ENCODE assay signal across 8 cellular contexts in the genomic region with DNA sequence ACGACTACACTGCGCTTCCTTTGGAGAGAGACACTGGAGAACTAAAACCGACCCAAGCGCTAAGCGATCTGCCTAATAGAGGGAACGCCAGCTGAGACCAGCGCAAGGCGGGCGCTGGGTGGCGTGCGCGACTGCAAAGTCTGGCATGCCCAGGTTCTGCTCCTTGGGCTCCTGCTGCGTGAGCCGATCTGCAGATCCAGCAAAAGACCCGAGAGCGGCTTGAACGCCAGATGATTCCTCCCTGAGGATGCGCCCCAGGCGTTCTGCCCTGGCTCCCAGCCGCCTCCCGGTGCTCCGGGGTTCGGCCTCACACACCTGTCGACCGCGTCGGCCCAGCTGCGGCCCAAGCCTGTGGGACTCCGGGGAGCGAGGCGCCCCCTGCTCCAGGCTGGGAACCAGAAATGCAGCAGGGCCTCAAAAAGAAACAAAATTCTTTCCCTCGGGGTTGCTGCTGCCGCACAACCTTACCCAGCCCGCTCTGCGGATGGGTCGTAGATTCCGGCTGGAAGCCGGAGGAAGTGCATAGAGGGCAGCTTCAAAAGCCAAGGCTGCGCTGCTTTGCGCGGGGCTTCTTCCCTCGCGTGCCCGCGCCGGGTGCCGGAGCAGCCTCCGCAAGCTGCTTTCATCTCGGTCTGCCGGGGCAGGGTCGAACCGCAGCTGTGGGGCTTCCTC. TPM values are rescaled to one million over a fixed set of nuclear protein-coding genes. Genes with fewer than 3 reads are reported as not detected.
DNase-seq lines count a peak whose midpoint lies in the region; ATAC-seq, FAIRE-seq and TF ChIP-seq lines count a peak whose summit lies in the region.

No MANE protein-coding gene starts in this region.

- H3K23me2 ChIP-seq in H1 (ENCODE audit: low read depth, low read length), result peaks cover 5% of the 10 kb centered on the region; the same call in 1 of the 2 replicates

- peak overlapping the region; percentile 78 for H3K4me3 Mint-ChIP-seq in activated CD4-positive, alpha-beta memory T cell treated with anti-CD3 and anti-CD28 coated beads, Interleukin-2, amount 10 ng/mL, durations not matched to agents 7 days and 5 days

- TF ChIP-seq RAD21 in H1 (IDR thresholded peaks at IDR 0.05 in 1 of 2, conservative IDR thresholded peaks at IDR 0.05 in 1 of 2; ENCODE audit: low read depth in 2 of 2, low read length in 2 of 2), result peak; percentile 81 to 85

- peaks cover 25% of the 10 kb centered on the region for H3K4me1 Mint-ChIP-seq in activated CD4-positive, alpha-beta memory T cell treated with anti-CD3 and anti-CD28 coated beads, Interleukin-2, amount 10 ng/mL, durations not matched to agents 7 days and 5 days

- FAIRE-seq in H1 (lab: Jason Lieb, UNC), result peak; percentile 70

- no peak overlapping the region for H4K8ac ChIP-seq in H1 (ENCODE audit: extremely low read depth, insufficient read depth, low read length)

- peak; percentile 90 for ATAC-seq in GM19043 (IDR thresholded peaks at IDR 0.05; ENCODE audit: low read depth, unreplicated experiment)
- peak; percentile 95 for ATAC-seq in HG03196 (IDR thresholded peaks at IDR 0.05; ENCODE audit: unreplicated experiment)

- H4K91ac ChIP-seq in H1 (replicated peaks; ENCODE audit: insufficient read length, low read length), result no peak overlapping the region

- no peak overlapping the region for H3K56ac ChIP-seq in H1 (replicated peaks; ENCODE audit: insufficient read length, low read depth, low read length)

- 0 out of 2 replicates have a peak, but pooled peaks cover 3% of the 10 kb centered on the region for H3K4me1 ChIP-seq in BLaER1
- peaks cover 0 to 6% (median 2%) of the 10 kb centered on the region in 4 experiments; a peak in 4 of 7 replicates for H3K4me1 ChIP-seq in H1 (replicated peaks in 1 of 4; ENCODE audit: control insufficient read depth in 3 of 4, insufficient read depth in 4 of 4, low read length in 3 of 4)
- H3K4me1 ChIP-seq in mononuclear cell (ENCODE audit: insufficient read depth, low read length), result peaks cover 45% of the 10 kb centered on the region

- no peak overlapping the region for H2BK20ac ChIP-seq in H1 (ENCODE audit: low read length)

- H4K5ac ChIP-seq in H1 (ENCODE audit: insufficient read length, low read depth, low read length), result no peak overlapping the region

- CTCF ChIA-PET in activated CD4-positive, alpha-beta memory T cell treated with anti-CD3 and anti-CD28 coated beads, Interleukin-2, amount 10 ng/mL, durations not matched to agents 7 days and 5 days (lab: Charles Lee), result interaction anchor here (0.8 to 3.4 kb wide), 15 partner anchors 11 to 202 kb away, joined by 3 to 21 read pairs (median 6); partner anchors contain the start of gene CCNC
- CTCF ChIA-PET in H1 (lab: Charles Lee; ENCODE audit: partially characterized antibody), result interaction anchor here (0.6 to 4.7 kb wide), 19 partner anchors 10 to 413 kb away, joined by 3 to 49 read pairs (median 4); partner anchors contain the start of genes CCNC and PRDM13

- no peak overlapping the region for H3K14ac ChIP-seq in H1 (ENCODE audit: insufficient read length)

- no peak overlapping the region for H3K27ac Mint-ChIP-seq in activated CD4-positive, alpha-beta memory T cell treated with anti-CD3 and anti-CD28 coated beads, Interleukin-2, amount 10 ng/mL, durations not matched to agents 7 days and 5 days

- no peak overlapping the region for H2BK120ac ChIP-seq in H1 (replicated peaks; ENCODE audit: low read depth, low read length)

- H3K36me3 ChIP-seq in BLaER1, result no peaks in the 10 kb centered on the region
- peaks cover 0 to 2% (median 0%) of the 10 kb centered on the region in 4 experiments; a peak in 1 of 8 replicates for H3K36me3 ChIP-seq in H1 (ENCODE audit: control insufficient read depth in 2 of 4, insufficient read depth in 4 of 4, low read length in 3 of 4)

- no peaks in the 10 kb centered on the region for H3K9me3 Mint-ChIP-seq in activated CD4-positive, alpha-beta memory T cell treated with anti-CD3 and anti-CD28 coated beads, Interleukin-2, amount 10 ng/mL, durations not matched to agents 7 days and 5 days

- DNase-seq in NCI-H510A treated with DMSO at 0.1 percent for 48 hours (lab: John Stamatoyannopoulos, UW) (peak; percentile 56), H1 (ENCODE audit: low read depth in 1 of 2, low spot score in 2 of 2) (peak; percentile 81 to 84)
- DNase-seq in activated CD4-positive, alpha-beta memory T cell treated with anti-CD3 and anti-CD28 coated beads, Interleukin-2, amount 10 ng/mL, durations not matched to agents 7 days and 5 days, result peak; percentile 75
- DNase-seq in stimulated activated CD8-positive, alpha-beta memory T cell treated with anti-CD3 and anti-CD28 coated beads, Interleukin-7, amount 100 ng/mL, for 1 hour (ENCODE audit: low read depth in 2 of 2), result peak; percentile 27 to 35

- H2BK12ac ChIP-seq in H1 (ENCODE audit: low read depth, low read length), result no peak overlapping the region

- H2BK15ac ChIP-seq in H1 (ENCODE audit: low read length), result no peak overlapping the region

- H3K27me3 ChIP-seq in BLaER1 (peaks cover 58% of the 10 kb centered on the region), H1 (replicated peaks in 1 of 4; ENCODE audit: control insufficient read depth in 3 of 4, extremely low read depth in 1 of 4, insufficient read depth in 3 of 4, low read length in 3 of 4) (peaks cover 56 to 90% (median 76%) of the 10 kb centered on the region in 4 experiments), mononuclear cell (ENCODE audit: insufficient read depth, low read length) (peaks cover 83% of the 10 kb centered on the region)

- no peak for TF ChIP-seq EP300 in H1 (IDR thresholded peaks at IDR 0.05; ENCODE audit: borderline replicate concordance in 1 of 2, low read depth in 2 of 2, low read length in 2 of 2)

- no peak overlapping the region for H3K4ac ChIP-seq in H1 (replicated peaks; ENCODE audit: insufficient read length, low read depth, low read length)

- H3K18ac ChIP-seq in H1 (ENCODE audit: extremely low read depth, low read length), result no peak overlapping the region; the same call in 1 of the 2 replicates

- peak; percentile 70 to 78 (median 76) for TF ChIP-seq CTCF in H1 (IDR thresholded peaks at IDR 0.05; ENCODE audit: control extremely low read depth in 1 of 3, insufficient read depth in 1 of 3, low read depth in 1 of 3, low read length in 3 of 3)

- H3K23ac ChIP-seq in H1 (ENCODE audit: insufficient read length), result no peak overlapping the region

- H3K4me3 ChIP-seq in BLaER1, result peak overlapping the region; percentile 70
- peak overlapping the region; percentile 25 to 61 (median 38) for H3K4me3 ChIP-seq in H1 (ENCODE audit: extremely low read depth in 1 of 4, insufficient read depth in 2 of 4, low read depth in 3 of 4, low read length in 4 of 4)
- H3K4me3 ChIP-seq in mononuclear cell (ENCODE audit: low read length), result peak overlapping the region; percentile 36

- peaks cover 76% of the 10 kb centered on the region for H3K27me3 Mint-ChIP-seq in activated CD4-positive, alpha-beta memory T cell treated with anti-CD3 and anti-CD28 coated beads, Interleukin-2, amount 10 ng/mL, durations not matched to agents 7 days and 5 days

- no peaks in the 10 kb centered on the region for H3K36me3 Mint-ChIP-seq in activated CD4-positive, alpha-beta memory T cell treated with anti-CD3 and anti-CD28 coated beads, Interleukin-2, amount 10 ng/mL, durations not matched to agents 7 days and 5 days (ENCODE audit: low read depth)

- peaks cover 11% of the 10 kb centered on the region; the same call in 1 of the 2 replicates for H3K9me3 ChIP-seq in BLaER1
- no peaks in the 10 kb centered on the region for H3K9me3 ChIP-seq in H1 (ENCODE audit: insufficient read depth in 2 of 2, low read depth in 1 of 2, low read length in 1 of 2)
- no peaks in the 10 kb centered on the region for H3K9me3 ChIP-seq in mononuclear cell (ENCODE audit: low read depth, low read length)

- POLR2A ChIA-PET in activated CD4-positive, alpha-beta memory T cell treated with anti-CD3 and anti-CD28 coated beads, Interleukin-2, amount 10 ng/mL, durations not matched to agents 7 days and 5 days (lab: Charles Lee), result interaction anchor here (0.8 to 5.1 kb wide), 6 partner anchors 15 to 30 kb away, joined by 3 to 26 read pairs (median 4); partner anchors contain the start of gene CCNC
- POLR2A ChIA-PET in H1 (lab: Charles Lee; ENCODE audit: partially characterized antibody), result interaction anchor here (0.7 to 4.4 kb wide), 6 partner anchors 9 to 158 kb away, joined by 3 to 29 read pairs (median 4); partner anchors contain the start of gene CCNC

- TF ChIP-seq POLR2A in H1 (IDR thresholded peaks at IDR 0.05; ENCODE audit: control extremely low read depth in 1 of 2, low read depth in 2 of 2, low read length in 2 of 2), result no peak

- H3K9ac ChIP-seq in BLaER1 (peak overlapping the region; percentile 64), H1 (replicated peaks in 1 of 4; ENCODE audit: extremely low read depth in 1 of 4, low read depth in 3 of 4, low read length in 3 of 4) (no peak overlapping the region)

- H3K27ac ChIP-seq in BLaER1, result no peak overlapping the region
- H3K27ac ChIP-seq in H1 (ENCODE audit: low read depth, low read length), result no peak overlapping the region

- WGBS in H1 (ENCODE audit: extremely low coverage in 1 of 2, insufficient coverage in 1 of 2, insufficient read length in 1 of 2, insufficient replicate concordance in 2 of 2, low coverage in 1 of 2, low lambda C conversion rate in 2 of 2, missing lambda C conversion rate in 1 of 2), 2 experiments, result 3% methylated on average over 50 of the region's 52 CpGs; no CpG with 5 or more reads in 1 of the 2 experiments

- no peaks in the 10 kb centered on the region for H3K79me2 ChIP-seq in H1 (ENCODE audit: control insufficient read depth in 1 of 2, insufficient read depth in 2 of 2, low read length in 2 of 2)

- no peaks in the 10 kb centered on the region for H3K79me1 ChIP-seq in H1 (ENCODE audit: low read depth, low read length)

- H3K4me2 ChIP-seq in BLaER1 (peak overlapping the region; percentile 94), H1 (ENCODE audit: insufficient read depth in 1 of 2, low read depth in 2 of 2, low read length in 2 of 2) (peak overlapping the region; percentile 49 to 85)

- no peak overlapping the region for H2AK5ac ChIP-seq in H1 (ENCODE audit: low read depth, low read length)

- no peak overlapping the region; the same call in 1 of the 2 replicates for H2AFZ ChIP-seq in H1 (ENCODE audit: low read length)

- H2BK5ac ChIP-seq in H1 (ENCODE audit: low read depth, low read length), result no peak overlapping the region

- H4K20me1 ChIP-seq in BLaER1 (peaks cover 16% of the 10 kb centered on the region; the same call in 1 of the 2 replicates), H1 (replicated peaks in 1 of 2; ENCODE audit: control insufficient read depth in 1 of 2, insufficient read depth in 2 of 2, low read length in 2 of 2) (peaks cover 4 to 7% of the 10 kb centered on the region in 2 experiments)

RNA-seq across cellular contexts. Expression of gene PRDM13, which starts 17.9 kb away (rescaled TPM):
- not detected for total RNA-seq in activated CD4-positive, alpha-beta memory T cell treated with anti-CD3 and anti-CD28 coated beads, Interleukin-2, amount 10 ng/mL, durations not matched to agents 7 days and 5 days
- 0.09 and 0.13 TPM in 2 replicates for total RNA-seq in H1 (2021; fragmentation: NEBNext Ultra II Directional; extraction: Animal tissue kit (Norgen Biotek cat#: 25700))
- 0.05 and 0.06 TPM in 2 replicates for polyA plus RNA-seq in H1 (2011; rRNA removed)
- polyA plus RNA-seq in H1 (2011; cell fraction: cytosol; rRNA removed), result 0.10 TPM
- 0.03 TPM for polyA plus RNA-seq in H1 (2011; cell fraction: nucleus; rRNA removed)
- polyA plus RNA-seq in H1 (2012, experiment 1 of 2), result 0.07 to 0.10 TPM in 2 of 4 replicates, not detected in the others
- 0.16 TPM for polyA plus RNA-seq in H1 (2012, experiment 2 of 2)
- 0.10 TPM for polyA plus RNA-seq in H1 (2013, experiment 1 of 2)
- polyA plus RNA-seq in H1 (2013, experiment 2 of 2), result 0.13 TPM
- polyA minus RNA-seq in H1 (2011; rRNA and poly(A)+ RNA removed), result 0.05 TPM in 1 of 2 replicates, not detected in the other
- polyA minus RNA-seq in H1 (2011; cell fraction: cytosol; rRNA and poly(A)+ RNA removed), result not detected
- 0.30 TPM for polyA minus RNA-seq in H1 (2011; cell fraction: nucleus; rRNA and poly(A)+ RNA removed)
- total RNA-seq in mononuclear cell, result under 0.01 TPM

RNA-seq across cellular contexts. Expression of gene CCNC, which starts 20.3 kb away (rescaled TPM):
- 10 to 100 TPM; 41.5 to 45.4 TPM for total RNA-seq in activated CD4-positive, alpha-beta memory T cell treated with anti-CD3 and anti-CD28 coated beads, Interleukin-2, amount 10 ng/mL, durations not matched to agents 7 days and 5 days
- 94.5 and 107 TPM in 2 replicates for total RNA-seq in H1 (2021; fragmentation: NEBNext Ultra II Directional; extraction: Animal tissue kit (Norgen Biotek cat#: 25700))
- 20.1 and 45.4 TPM in 2 replicates for polyA plus RNA-seq in H1 (2011; rRNA removed)
- polyA plus RNA-seq in H1 (2011; cell fraction: cytosol; rRNA removed), result 53.2 TPM
- 18.5 TPM for polyA plus RNA-seq in H1 (2011; cell fraction: nucleus; rRNA removed)
- 45.0 to 56.3 TPM (median 50.3 TPM) in 4 replicates for polyA plus RNA-seq in H1 (2012, experiment 1 of 2)
- polyA plus RNA-seq in H1 (2012, experiment 2 of 2), result 10.3 TPM
- 59.4 TPM for polyA plus RNA-seq in H1 (2013, experiment 1 of 2)
- polyA plus RNA-seq in H1 (2013, experiment 2 of 2), result 57.2 TPM
- polyA minus RNA-seq in H1 (2011; rRNA and poly(A)+ RNA removed), result 100.0 and 164 TPM in 2 replicates
- 66.6 TPM for polyA minus RNA-seq in H1 (2011; cell fraction: cytosol; rRNA and poly(A)+ RNA removed)
- 52.5 TPM for polyA minus RNA-seq in H1 (2011; cell fraction: nucleus; rRNA and poly(A)+ RNA removed)
- total RNA-seq in mononuclear cell, result 72.6 TPM

Comparison
In these comparisons a context has a peak if more than half of its experiments do, and no peak if none do; other contexts are left out.
1. DNase-seq: peak in every context shown above with its lines; median percentile 82 in H1; 75 in activated CD4-positive, alpha-beta memory T cell treated with anti-CD3 and anti-CD28 coated beads, Interleukin-2, amount 10 ng/mL, durations not matched to agents 7 days and 5 days; 56 in NCI-H510A treated with DMSO at 0.1 percent for 48 hours; 31 in stimulated activated CD8-positive, alpha-beta memory T cell treated with anti-CD3 and anti-CD28 coated beads, Interleukin-7, amount 100 ng/mL, for 1 hour.